8 cellular contexts compared by ENCODE assay signal in genomic region chr6:44304282-44305199, GRCh38. TPM values are rescaled to one million over a fixed set of nuclear protein-coding genes. Genes with fewer than 3 reads are reported as not detected.
DNase-seq lines count a peak whose midpoint lies in the region; ATAC-seq and TF ChIP-seq lines count a peak whose summit lies in the region.

No MANE protein-coding gene starts in this region.

- H3K27me3 ChIP-seq in KMS-11 (ENCODE audit: insufficient read depth, low read depth) (no peaks in the 10 kb centered on the region), neural progenitor cell (no peaks in the 10 kb centered on the region)

- ATAC-seq in GM21723 (IDR thresholded peaks at IDR 0.05; ENCODE audit: unreplicated experiment) (no peak), HG03095 (IDR thresholded peaks at IDR 0.05; ENCODE audit: unreplicated experiment) (no peak)

- no peak overlapping the region for H3K27ac ChIP-seq in KMS-11
- no peak overlapping the region for H3K27ac ChIP-seq in neural progenitor cell

- no peaks in the 10 kb centered on the region for H3K79me2 ChIP-seq in KMS-11 (ENCODE audit: insufficient read depth, low read depth)
- H3K79me2 ChIP-seq in neural progenitor cell (ENCODE audit: low read depth): no peaks in the 10 kb centered on the region

- H3K9me3 Mint-ChIP-seq in activated CD4-positive, alpha-beta memory T cell treated with anti-CD3 and anti-CD28 coated beads for 36 hours: no peaks in the 10 kb centered on the region
- no peaks in the 10 kb centered on the region for H3K9me3 Mint-ChIP-seq in neural progenitor cell

- H3K36me3 Mint-ChIP-seq in activated CD4-positive, alpha-beta memory T cell treated with anti-CD3 and anti-CD28 coated beads for 36 hours: peaks cover 46% of the 10 kb centered on the region
- H3K36me3 Mint-ChIP-seq in neural progenitor cell: peaks cover 34% of the 10 kb centered on the region

- H3K4me1 Mint-ChIP-seq in activated CD4-positive, alpha-beta memory T cell treated with anti-CD3 and anti-CD28 coated beads for 36 hours (ENCODE audit: low read depth): no peaks in the 10 kb centered on the region
- H3K4me1 Mint-ChIP-seq in neural progenitor cell: peaks cover 5% of the 10 kb centered on the region

- intact Hi-C loops in activated CD4-positive, alpha-beta memory T cell treated with anti-CD3 and anti-CD28 coated beads for 36 hours (cut with micrococcal nuclease): loop anchor here (1.0 kb wide), 2 partner anchors 36 to 132 kb away; no protein-coding TSS in a partner anchor

- DNase-seq in NCI-H1417 (lab: John Stamatoyannopoulos, UW) (peak in 2 of 3 experiments; percentile 15 to 31), NCI-H1417 treated with DMSO at 0.1 percent for 48 hours (lab: John Stamatoyannopoulos, UW) (no peak), epithelial cell of proximal tubule (ENCODE audit: low read depth) (no peak), neural progenitor cell (ENCODE audit: low spot score) (peak; percentile 71)
- DNase-seq in activated CD4-positive, alpha-beta memory T cell treated with anti-CD3 and anti-CD28 coated beads for 36 hours: peak; percentile 45

- H4K20me1 ChIP-seq in KMS-11 (ENCODE audit: insufficient read depth): no peaks in the 10 kb centered on the region
- peaks cover 3% of the 10 kb centered on the region for H4K20me1 ChIP-seq in neural progenitor cell (ENCODE audit: low read depth)

- CTCF ChIA-PET in activated CD4-positive, alpha-beta memory T cell treated with anti-CD3 and anti-CD28 coated beads for 36 hours (lab: Charles Lee): interaction anchor here (0.6 to 6.2 kb wide), 23 partner anchors 9 to 208 kb away, joined by 3 to 66 read pairs (median 4); partner anchors contain the start of genes AARS2, SLC29A1 and TMEM151B

- no peaks in the 10 kb centered on the region for H3F3A ChIP-seq in neural progenitor cell (ENCODE audit: low read depth)

- no peak overlapping the region for H3K27ac Mint-ChIP-seq in activated CD4-positive, alpha-beta memory T cell treated with anti-CD3 and anti-CD28 coated beads for 36 hours
- H3K27ac Mint-ChIP-seq in neural progenitor cell: no peak overlapping the region

- H3K4me1 ChIP-seq in KMS-11 (ENCODE audit: low read depth, poor library complexity, severe bottlenecking): peaks cover 7% of the 10 kb centered on the region
- H3K4me1 ChIP-seq in neural progenitor cell: no peaks in the 10 kb centered on the region

- H3K36me3 ChIP-seq in KMS-11 (ENCODE audit: insufficient read depth) (no peaks in the 10 kb centered on the region; the same call in 1 of the 2 replicates), neural progenitor cell (no peaks in the 10 kb centered on the region)

- no peak overlapping the region for H2AFZ ChIP-seq in KMS-11 (ENCODE audit: low read depth)
- no peak overlapping the region for H2AFZ ChIP-seq in neural progenitor cell (replicated peaks)

- H3K9ac ChIP-seq in KMS-11 (no peak overlapping the region), neural progenitor cell (no peak overlapping the region)

- H3K9me3 ChIP-seq in neural progenitor cell (ENCODE audit: low read depth): no peaks in the 10 kb centered on the region

- TF ChIP-seq CTCF in KMS-11 (conservative IDR thresholded peaks at IDR 0.05; ENCODE audit: low read depth, low read length) (peak; percentile 87), epithelial cell of proximal tubule (conservative IDR thresholded peaks at IDR 0.05; ENCODE audit: low read depth, low read length) (peak; percentile 78), neural progenitor cell (IDR thresholded peaks at IDR 0.05) (peak; percentile 82)

- no peak overlapping the region for H3K4me3 Mint-ChIP-seq in activated CD4-positive, alpha-beta memory T cell treated with anti-CD3 and anti-CD28 coated beads for 36 hours
- H3K4me3 Mint-ChIP-seq in neural progenitor cell: no peak overlapping the region

- H3K27me3 Mint-ChIP-seq in activated CD4-positive, alpha-beta memory T cell treated with anti-CD3 and anti-CD28 coated beads for 36 hours: no peaks in the 10 kb centered on the region
- peaks cover 4% of the 10 kb centered on the region for H3K27me3 Mint-ChIP-seq in neural progenitor cell (ENCODE audit: insufficient read depth, low read depth)

- no peak overlapping the region for H3K4me3 ChIP-seq in KMS-11 (IDR thresholded peaks at IDR 0.05; ENCODE audit: insufficient read depth, low read depth, low read length)
- no peak overlapping the region for H3K4me3 ChIP-seq in epithelial cell of proximal tubule (ENCODE audit: low read depth, low read length)
- no peak overlapping the region for H3K4me3 ChIP-seq in neural progenitor cell

- POLR2A ChIA-PET in activated CD4-positive, alpha-beta memory T cell treated with anti-CD3 and anti-CD28 coated beads for 36 hours (lab: Charles Lee): interaction anchor here (1.6 kb wide), 1 partner anchor 14 kb away, joined by 4 read pairs; no protein-coding TSS in a partner anchor

- H3K4me2 ChIP-seq in KMS-11: no peak overlapping the region
- H3K4me2 ChIP-seq in neural progenitor cell: no peak overlapping the region

RNA-seq across cellular contexts. Expression of gene AARS2, which starts 8.6 kb away (rescaled TPM):
- 10 to 100 TPM; 16.3 to 16.5 TPM for total RNA-seq in activated CD4-positive, alpha-beta memory T cell treated with anti-CD3 and anti-CD28 coated beads for 36 hours
- total RNA-seq in epithelial cell of proximal tubule (10.4 and 17.6 TPM in 2 replicates), neural progenitor cell (ENCODE audit: low replicate concordance) (16.1 and 29.3 TPM in 2 replicates)

RNA-seq across cellular contexts. Expression of gene TMEM151B, which starts 34.3 kb away (rescaled TPM):
- under 1 TPM; 0.07 to 0.12 TPM for total RNA-seq in activated CD4-positive, alpha-beta memory T cell treated with anti-CD3 and anti-CD28 coated beads for 36 hours
- total RNA-seq in epithelial cell of proximal tubule (0.07 TPM in 1 of 2 replicates, not detected in the other), neural progenitor cell (ENCODE audit: low replicate concordance) (0.13 and 1.4 TPM in 2 replicates)

RNA-seq across cellular contexts. Expression of gene SPATS1, which starts 37.9 kb away (rescaled TPM):
- total RNA-seq in activated CD4-positive, alpha-beta memory T cell treated with anti-CD3 and anti-CD28 coated beads for 36 hours: not detected
- not detected in 2 replicates for total RNA-seq in epithelial cell of proximal tubule
- total RNA-seq in neural progenitor cell (ENCODE audit: low replicate concordance): 0.25 TPM in 1 of 2 replicates, not detected in the other

RNA-seq across cellular contexts. Expression of gene NFKBIE, which starts 39.2 kb away (rescaled TPM):
- total RNA-seq in activated CD4-positive, alpha-beta memory T cell treated with anti-CD3 and anti-CD28 coated beads for 36 hours: 10 to 100 TPM; 24.7 to 25.1 TPM
- total RNA-seq in epithelial cell of proximal tubule (61.6 and 131 TPM in 2 replicates), neural progenitor cell (ENCODE audit: low replicate concordance) (5.1 and 15.5 TPM in 2 replicates)

RNA-seq across cellular contexts. Expression of gene SLC35B2, which starts 47.2 kb away (rescaled TPM):
- total RNA-seq in activated CD4-positive, alpha-beta memory T cell treated with anti-CD3 and anti-CD28 coated beads for 36 hours: 10 to 100 TPM; 16.5 to 16.8 TPM
- total RNA-seq in epithelial cell of proximal tubule (70.9 and 76.8 TPM in 2 replicates), neural progenitor cell (ENCODE audit: low replicate concordance) (33.9 and 47.0 TPM in 2 replicates)

Comparison
In these comparisons a context has a peak if more than half of its experiments do, and no peak if none do; other contexts are left out.
1. DNase-seq: peak in NCI-H1417 (2 of 3), activated CD4-positive, alpha-beta memory T cell treated with anti-CD3 and anti-CD28 coated beads for 36 hours (single experiment) and neural progenitor cell (single experiment); none in NCI-H1417 treated with DMSO at 0.1 percent for 48 hours (single experiment) and epithelial cell of proximal tubule (single experiment).
2. Peak in every context shown above with its lines, with median percentiles within 50 percentile points of each other: CTCF ChIP-seq.